In genomic region chr10:14554843-14555205, GRCh38 we compare ENCODE assay signal across 12 cellular contexts.
A peak's percentile ranks its signal among the peaks of the same experiment; 100 is the strongest.
DNase-seq lines count a peak whose midpoint lies in the region; ATAC-seq and TF ChIP-seq lines count a peak whose summit lies in the region.
"Had no signal": no experiment of that assay in that cellular context is flagged by ENCODE, and none has a peak within 500 bp of the region (broad histone marks: within the 10 kb centered on the region; RNA-seq: fewer than 3 reads in every experiment).

No MANE protein-coding gene starts in this region.

- intact Hi-C loops in transverse colon (cut with DNase I; ENCODE audit: low total_unique reads) (no loop called here), cardiac septum (cut with DNase I) (no loop called here)

- H3K27ac ChIP-seq in liver (ENCODE audit: low read depth in 1 of 2, low read length in 2 of 2) (peak overlapping the region; percentile 70 to 80), transverse colon (peak overlapping the region; percentile 53 to 74 (median 70))
- H3K27ac ChIP-seq: SJCRH30 had no signal

- no peak for TF ChIP-seq CTCF in liver (IDR thresholded peaks at IDR 0.05; ENCODE audit: low read depth, low read length, missing input control)
- TF ChIP-seq CTCF in transverse colon (IDR thresholded peaks at IDR 0.05): no peak

- H3K9me3 ChIP-seq in liver (ENCODE audit: control insufficient read depth in 4 of 4, low read length in 3 of 4): no peaks in the 10 kb centered on the region
- H3K9me3 ChIP-seq in transverse colon: no peaks in the 10 kb centered on the region
- H3K9me3 ChIP-seq: SJCRH30, uterus had no signal

- no peaks in the 10 kb centered on the region for H3K27me3 Mint-ChIP-seq in activated CD8-positive, alpha-beta memory T cell treated with anti-CD3 and anti-CD28 coated beads, Interleukin-2, amount 10 ng/mL, durations not matched to agents 7 days and 5 days
- H3K27me3 Mint-ChIP-seq in activated naive CD8-positive, alpha-beta T cell treated with anti-CD3 and anti-CD28 coated beads, Interleukin-2, amount 10 ng/mL, durations not matched to agents 7 days and 5 days: no peaks in the 10 kb centered on the region

- CTCF ChIA-PET in activated CD8-positive, alpha-beta memory T cell treated with anti-CD3 and anti-CD28 coated beads, Interleukin-2, amount 10 ng/mL, durations not matched to agents 7 days and 5 days (lab: Charles Lee): interaction anchor here (0.7 to 2.0 kb wide), 6 partner anchors 11 to 51 kb away, joined by 3 to 11 read pairs (median 3); no protein-coding TSS in a partner anchor

- no peaks in the 10 kb centered on the region for H3K27me3 ChIP-seq in liver (ENCODE audit: control insufficient read depth in 4 of 4, insufficient read depth in 4 of 4, low read length in 3 of 4)
- H3K27me3 ChIP-seq in transverse colon: no peaks in the 10 kb centered on the region
- H3K27me3 ChIP-seq: SJCRH30, uterus had no signal

- no peak for TF ChIP-seq RAD21 in liver (IDR thresholded peaks at IDR 0.05)

- no peak for TF ChIP-seq EP300 in transverse colon (IDR thresholded peaks at IDR 0.05; ENCODE audit: low read depth)

- H3K4me1 ChIP-seq in liver (ENCODE audit: control insufficient read depth in 4 of 4, insufficient read depth in 4 of 4, low read length in 3 of 4) (peaks cover 10 to 54% (median 28%) of the 10 kb centered on the region in 4 donors), transverse colon (peaks cover 28 to 73% (median 49%) of the 10 kb centered on the region in 4 donors)
- H3K4me1 ChIP-seq: SJCRH30 had no signal

- in situ Hi-C loops in transverse colon (cut with MboI; ENCODE audit: low pct_ligation_motif_present in 1 of 4, low pct_unique_long_range_greater_than_20kb in 1 of 4, low sequenced_read_pairs in 3 of 4): no loop called here

- peak overlapping the region; percentile 5 for H3K4me3 Mint-ChIP-seq in activated CD8-positive, alpha-beta memory T cell treated with anti-CD3 and anti-CD28 coated beads, Interleukin-2, amount 10 ng/mL, durations not matched to agents 7 days and 5 days
- peak overlapping the region; percentile 65 for H3K4me3 Mint-ChIP-seq in activated naive CD8-positive, alpha-beta T cell treated with anti-CD3 and anti-CD28 coated beads, Interleukin-2, amount 10 ng/mL, durations not matched to agents 7 days and 5 days

- H3K9ac ChIP-seq in liver (ENCODE audit: low read depth in 1 of 2, low read length in 2 of 2): no peak overlapping the region

- H3K36me3 ChIP-seq in liver (ENCODE audit: control insufficient read depth in 4 of 4, insufficient read depth in 3 of 4, low read depth in 1 of 4, low read length in 3 of 4): no peaks in the 10 kb centered on the region
- H3K36me3 ChIP-seq in transverse colon: no peaks in the 10 kb centered on the region
- H3K36me3 ChIP-seq: SJCRH30, uterus had no signal

- no peak for DNase-seq in activated CD8-positive, alpha-beta memory T cell treated with anti-CD3 and anti-CD28 coated beads, Interleukin-2, amount 10 ng/mL, durations not matched to agents 7 days and 5 days
- DNase-seq in activated CD8-positive, alpha-beta memory T cell treated with anti-CD3 and anti-CD28 coated beads, Interleukin-2, amount 50 U/mL, for 4 hours: no peak
- DNase-seq in activated naive CD8-positive, alpha-beta T cell treated with anti-CD3 and anti-CD28 coated beads, Interleukin-2, amount 10 ng/mL, durations not matched to agents 7 days and 5 days: no peak
- DNase-seq in transverse colon (no peak), cardiac septum (ENCODE audit: low spot score) (no peak), NCI-H146 treated with DMSO at 0.1 percent for 48 hours (lab: John Stamatoyannopoulos, UW; ENCODE audit: unreplicated experiment) (no peak)
- DNase-seq: NCI-H1930; SJCRH30; stimulated activated CD4-positive, alpha-beta T cell treated with anti-CD3 and anti-CD28 coated beads, Interleukin-2, amount 100 ng/mL, for 24 hours; uterus had no signal

- H3K27ac Mint-ChIP-seq in activated CD8-positive, alpha-beta memory T cell treated with anti-CD3 and anti-CD28 coated beads, Interleukin-2, amount 10 ng/mL, durations not matched to agents 7 days and 5 days: peak overlapping the region; percentile 77
- peak overlapping the region; percentile 85 for H3K27ac Mint-ChIP-seq in activated naive CD8-positive, alpha-beta T cell treated with anti-CD3 and anti-CD28 coated beads, Interleukin-2, amount 10 ng/mL, durations not matched to agents 7 days and 5 days

- TF ChIP-seq POLR2A in transverse colon (IDR thresholded peaks at IDR 0.05): no peak

- WGBS in liver: 75% methylated on average over 1 of the region's 1 CpG
- 51 to 70% methylated on average over 1 of the region's 1 CpG for WGBS in transverse colon (ENCODE audit: low coverage in 1 of 2), 2 donors

- peaks cover 33% of the 10 kb centered on the region for H3K36me3 Mint-ChIP-seq in activated CD8-positive, alpha-beta memory T cell treated with anti-CD3 and anti-CD28 coated beads, Interleukin-2, amount 10 ng/mL, durations not matched to agents 7 days and 5 days
- peaks cover 32% of the 10 kb centered on the region for H3K36me3 Mint-ChIP-seq in activated naive CD8-positive, alpha-beta T cell treated with anti-CD3 and anti-CD28 coated beads, Interleukin-2, amount 10 ng/mL, durations not matched to agents 7 days and 5 days

- no peaks in the 10 kb centered on the region for H3K9me3 Mint-ChIP-seq in activated CD8-positive, alpha-beta memory T cell treated with anti-CD3 and anti-CD28 coated beads, Interleukin-2, amount 10 ng/mL, durations not matched to agents 7 days and 5 days (ENCODE audit: low read depth)
- no peaks in the 10 kb centered on the region for H3K9me3 Mint-ChIP-seq in activated naive CD8-positive, alpha-beta T cell treated with anti-CD3 and anti-CD28 coated beads, Interleukin-2, amount 10 ng/mL, durations not matched to agents 7 days and 5 days

- H3K4me1 Mint-ChIP-seq in activated CD8-positive, alpha-beta memory T cell treated with anti-CD3 and anti-CD28 coated beads, Interleukin-2, amount 10 ng/mL, durations not matched to agents 7 days and 5 days: peaks cover 92% of the 10 kb centered on the region
- peaks cover 74% of the 10 kb centered on the region for H3K4me1 Mint-ChIP-seq in activated naive CD8-positive, alpha-beta T cell treated with anti-CD3 and anti-CD28 coated beads, Interleukin-2, amount 10 ng/mL, durations not matched to agents 7 days and 5 days

- H3K4me3 ChIP-seq in liver (ENCODE audit: low read depth in 1 of 3, low read length in 3 of 3): no peak overlapping the region
- no peak overlapping the region for H3K4me3 ChIP-seq in transverse colon
- H3K4me3 ChIP-seq: SJCRH30, uterus had no signal

- POLR2A ChIA-PET in activated naive CD8-positive, alpha-beta T cell treated with anti-CD3 and anti-CD28 coated beads, Interleukin-2, amount 10 ng/mL, durations not matched to agents 7 days and 5 days (lab: Charles Lee): interaction anchor here (1.2 to 2.7 kb wide), 6 partner anchors 9 to 283 kb away, joined by 3 to 28 read pairs (median 7); partner anchors contain the start of genes CDNF, HSPA14 and MSANTD7

- peak; percentile 31 for ATAC-seq in activated CD8-positive, alpha-beta memory T cell treated with anti-CD3 and anti-CD28 coated beads, Interleukin-2, amount 10 ng/mL, durations not matched to agents 7 days and 5 days
- no peak for ATAC-seq in activated naive CD8-positive, alpha-beta T cell treated with anti-CD3 and anti-CD28 coated beads, Interleukin-2, amount 10 ng/mL, durations not matched to agents 7 days and 5 days (ENCODE audit: low read depth)
- no peak for ATAC-seq in HG02970 (IDR thresholded peaks at IDR 0.05; ENCODE audit: low FRiP score, unreplicated experiment)

TF ChIP-seq in liver, 16 proteins besides CTCF, POLR2A, EP300 and RAD21:
- no peak for TF ChIP-seq RXRA (IDR thresholded peaks at IDR 0.05)
